In genomic region chr17:2054740-2055493, GRCh38 we compare ENCODE assay signal across 8 cellular contexts. TPM values are rescaled to one million over a fixed set of nuclear protein-coding genes. Genes with fewer than 3 reads are reported as not detected.
DNase-seq lines count a peak whose midpoint lies in the region; ATAC-seq, FAIRE-seq and TF ChIP-seq lines count a peak whose summit lies in the region.

Gene HIC1 (plus strand): TSS chr17:2055103. CDS start chr17:2056691, 1,588 bp downstream.

- H3K4me2 ChIP-seq in A549 (peak within 1 kb of the TSS; percentile 96), neural progenitor cell (peak within 1 kb of the TSS; percentile 84)

- FAIRE-seq in A549 (lab: Jason Lieb, UNC) (no peak), HTR-8/SVneo (lab: Jason Lieb, UNC) (peak; percentile 94)

- H2AFZ ChIP-seq in neural progenitor cell (replicated peaks) = no peak within 1 kb of the TSS

- H3K36me3 ChIP-seq in neural progenitor cell (no peaks in the 10 kb centered on the region), thyroid gland (peaks cover 0 to 6% of the 10 kb centered on the region in 2 donors)

- POLR2A ChIA-PET in A549 (lab: Yijun Ruan, JAX) = interaction anchor here (0.5 to 1.2 kb wide), 5 partner anchors 176 to 281 kb away, joined by 3 to 8 read pairs (median 3); partner anchors contain the start of gene TSR1

- ATAC-seq in A549 (peak; percentile 48 to 82), GM18511 (IDR thresholded peaks at IDR 0.05; ENCODE audit: unreplicated experiment) (peak; percentile 44), foreskin keratinocyte (peak; percentile 56)

- H3K79me2 ChIP-seq in neural progenitor cell (ENCODE audit: low read depth) = no peaks in the 10 kb centered on the region

- H3K27me3 ChIP-seq in foreskin keratinocyte (peaks cover 42% of the 10 kb centered on the region), neural progenitor cell (peaks cover 95% of the 10 kb centered on the region), thyroid gland (peaks cover 5% of the 10 kb centered on the region)

- TF ChIP-seq RAD21 in A549 (conservative IDR thresholded peaks at IDR 0.05 in 1 of 2, IDR thresholded peaks at IDR 0.05 in 1 of 2) = peak; percentile 71 to 94

- TF ChIP-seq POLR2A in A549 (IDR thresholded peaks at IDR 0.05; ENCODE audit: low read length) = no peak
- peak in 1 of 2 donors; percentile 56 for TF ChIP-seq POLR2A in thyroid gland (IDR thresholded peaks at IDR 0.05)

- peak within 1 kb of the TSS; percentile 81 for H3K4me3 Mint-ChIP-seq in neural progenitor cell

- in situ Hi-C loops in SK-MEL-5 (cut with HindIII; ENCODE audit: low pct_unique_long_range_greater_than_20kb, low sequenced_read_pairs) = no loop called here

- WGBS in A549 (ENCODE audit: missing lambda C conversion rate) = 2% methylated on average over 44 of the region's 87 CpGs
- WGBS in thyroid gland, 2 donors = 1% methylated on average over 37 of the region's 87 CpGs; no CpG with 5 or more reads in 1 of the 2 donors

- CTCF ChIA-PET in A549 (lab: Yijun Ruan, JAX) = interaction anchor here (0.5 to 9.1 kb wide), 96 partner anchors 13 to 1623 kb away, joined by 3 to 492 read pairs (median 5); partner anchors contain the start of genes DPH1, OVCA2, SGSM2 and SMG6

- no peak within 1 kb of the TSS for H3K9ac ChIP-seq in neural progenitor cell

- H4K20me1 ChIP-seq in neural progenitor cell (ENCODE audit: low read depth) = peaks cover 85% of the 10 kb centered on the region

- H3K27ac ChIP-seq in A549 (peak within 1 kb of the TSS; percentile 39 to 82; a peak in 5 of 6 replicates), foreskin keratinocyte (peak within 1 kb of the TSS; percentile 34), neural progenitor cell (no peak within 1 kb of the TSS), thyroid gland (peak within 1 kb of the TSS; percentile 87 to 91 (median 90))

- H3K27me3 Mint-ChIP-seq in neural progenitor cell (ENCODE audit: insufficient read depth, low read depth) = peaks cover 27% of the 10 kb centered on the region

- peaks cover 4% of the 10 kb centered on the region for H3K36me3 Mint-ChIP-seq in neural progenitor cell

- peak within 1 kb of the TSS; percentile 50 for H3K4me3 ChIP-seq in A549
- H3K4me3 ChIP-seq in neural progenitor cell = peak within 1 kb of the TSS; percentile 48
- H3K4me3 ChIP-seq in thyroid gland (replicated peaks in 1 of 3) = peak within 1 kb of the TSS in 2 of 3 donors; percentile 21 to 58

- no peaks in the 10 kb centered on the region for H3K9me3 ChIP-seq in A549
- H3K9me3 ChIP-seq in neural progenitor cell (ENCODE audit: low read depth) = no peaks in the 10 kb centered on the region
- no peaks in the 10 kb centered on the region for H3K9me3 ChIP-seq in thyroid gland

- H3F3A ChIP-seq in neural progenitor cell (ENCODE audit: low read depth) = peaks cover 42% of the 10 kb centered on the region

- DNase-seq in A549 (ENCODE audit: low read depth in 1 of 2, low spot score in 1 of 2) = peak; percentile 74 to 92
- peak; percentile 86 for DNase-seq in HTR-8/SVneo (ENCODE audit: insufficient read length, low spot score)
- peak; percentile 37 for DNase-seq in SK-MEL-5 (ENCODE audit: low read depth, low spot score)
- DNase-seq in activated naive CD4-positive, alpha-beta T cell (lab: John Stamatoyannopoulos, UW) = peak; percentile 54 to 71 (median 62)
- peak in 1 of 2 donors; percentile 64 for DNase-seq in foreskin keratinocyte
- DNase-seq in neural progenitor cell (ENCODE audit: low spot score) = peak; percentile 90
- peak; percentile 61 to 72 for DNase-seq in thyroid gland

- H3K9me3 Mint-ChIP-seq in neural progenitor cell = no peaks in the 10 kb centered on the region

- TF ChIP-seq CTCF in A549 (IDR thresholded peaks at IDR 0.05) (peak; percentile 98), foreskin keratinocyte (conservative IDR thresholded peaks at IDR 0.05) (peak; percentile 98), neural progenitor cell (IDR thresholded peaks at IDR 0.05) (peak; percentile 80), thyroid gland (IDR thresholded peaks at IDR 0.05) (peak in 5 of 6 experiments; percentile 94 to 98 (median 97))

- intact Hi-C loops in thyroid gland (cut with DNase I) = loop anchor here (2.0 to 5.0 kb wide), 3 partner anchors 37 to 227 kb away; no protein-coding TSS in a partner anchor

- H3K27ac Mint-ChIP-seq in neural progenitor cell = no peak within 1 kb of the TSS

- H3K4me1 Mint-ChIP-seq in neural progenitor cell = peaks cover 20% of the 10 kb centered on the region

- no peak for TF ChIP-seq EP300 in A549 (IDR thresholded peaks at IDR 0.05)

- H3K4me1 ChIP-seq in A549 (0 out of 3 replicates have a peak, but pooled peaks cover 5% of the 10 kb centered on the region), foreskin keratinocyte (no peaks in the 10 kb centered on the region), neural progenitor cell (peaks cover 12% of the 10 kb centered on the region), thyroid gland (peaks cover 23 to 73% of the 10 kb centered on the region in 2 donors)

TF ChIP-seq in A549, 52 proteins besides CTCF, POLR2A, EP300 and RAD21 (continues in another document):
- no peak for TF ChIP-seq ZC3H11A (IDR thresholded peaks at IDR 0.05)
- TF ChIP-seq HOXB5 (CRISPR knock-in tag; IDR thresholded peaks at IDR 0.05) = 0 out of 2 replicates have a peak, but pooled peaks have one; percentile 29
- no peak for TF ChIP-seq CHD2 (IDR thresholded peaks at IDR 0.05; ENCODE audit: low read length, partially characterized antibody)
- TF ChIP-seq NFE2L2 (conservative IDR thresholded peaks at IDR 0.05; ENCODE audit: low read length) = no peak
- TF ChIP-seq RCOR1 (IDR thresholded peaks at IDR 0.05; ENCODE audit: low read depth, low read length) = no peak
- peak; percentile 68 for TF ChIP-seq MAX (IDR thresholded peaks at IDR 0.05)
- no peak for TF ChIP-seq HEYL (CRISPR knock-in tag; IDR thresholded peaks at IDR 0.05)
- TF ChIP-seq ATOH8 (CRISPR knock-in tag; IDR thresholded peaks at IDR 0.05; ENCODE audit: low read depth) = no peak
- TF ChIP-seq MYC (IDR thresholded peaks at IDR 0.05; ENCODE audit: borderline replicate concordance, low read length) = peak; percentile 47; the same call in 1 of the 2 replicates
- TF ChIP-seq SREBF2 (IDR thresholded peaks at IDR 0.05) = no peak
- TF ChIP-seq SMC3 (IDR thresholded peaks at IDR 0.05) = peak; percentile 94
- no peak for TF ChIP-seq HOXB13 (CRISPR knock-in tag; IDR thresholded peaks at IDR 0.05; ENCODE audit: low read depth)
- TF ChIP-seq CBX8 (IDR thresholded peaks at IDR 0.05) = no peak
- no peak for TF ChIP-seq HOXA7 (CRISPR knock-in tag; IDR thresholded peaks at IDR 0.05)
- no peak for TF ChIP-seq REST (IDR thresholded peaks at IDR 0.05)
- TF ChIP-seq JUN (IDR thresholded peaks at IDR 0.05) = peak in 1 of 2 experiments; percentile 23; a peak in 1 of 5 replicates
- TF ChIP-seq NPAS2 (CRISPR knock-in tag; IDR thresholded peaks at IDR 0.05; ENCODE audit: borderline replicate concordance) = no peak

RNA-seq across cellular contexts. Expression of gene HIC1, which starts in this region (rescaled TPM):
- polyA plus RNA-seq in A549 (2011; rRNA removed) (0.13 and 0.28 TPM in 2 replicates), A549 (2017; fragmentation: RNase III; extraction: RNeasy Plus Mini Kit Qiagen cat#74134 plus additional on column Dnase treatment) (0.70 to 1.5 TPM (median 1.3 TPM) in 3 replicates), foreskin keratinocyte (0.99 and 2.4 TPM in 2 replicates)
- polyA plus RNA-seq in A549 (2012; cell fraction: cytosol; rRNA removed) = 0.37 and 0.43 TPM in 2 replicates
- 1.7 and 2.1 TPM in 2 replicates for polyA plus RNA-seq in A549 (2012; cell fraction: nucleus; rRNA removed)
- polyA minus RNA-seq in A549 (2011; rRNA and poly(A)+ RNA removed) = 0.29 and 0.58 TPM in 2 replicates
- 0.48 and 0.69 TPM in 2 replicates for total RNA-seq in SK-MEL-5 (2014; rRNA removed; shearing (Covaris generic))
- 0.41 and 0.69 TPM in 2 replicates for polyA plus RNA-seq in SK-MEL-5 (2015; cell fraction: cytosol; rRNA removed)
- polyA plus RNA-seq in SK-MEL-5 (2015; cell fraction: nucleus; rRNA removed) = 0.15 and 1.0 TPM in 2 replicates
- total RNA-seq in foreskin keratinocyte (1.5 and 3.0 TPM in 2 replicates), neural progenitor cell (ENCODE audit: low replicate concordance) (0.62 TPM in 1 of 2 replicates, not detected in the other), thyroid gland (10 to 100 TPM; 13.3 to 23.2 (median 18.3) TPM)

Comparison
In these comparisons a context has a peak if more than half of its experiments do, and no peak if none do; other contexts are left out.
1. Peak in DNase-seq, H3K4me3 ChIP-seq and H3K4me2 ChIP-seq in neural progenitor cell; RNA of the gene not detected or under 1 TPM.